ENCODE assay signal across 31 cellular contexts in the genomic region with DNA sequence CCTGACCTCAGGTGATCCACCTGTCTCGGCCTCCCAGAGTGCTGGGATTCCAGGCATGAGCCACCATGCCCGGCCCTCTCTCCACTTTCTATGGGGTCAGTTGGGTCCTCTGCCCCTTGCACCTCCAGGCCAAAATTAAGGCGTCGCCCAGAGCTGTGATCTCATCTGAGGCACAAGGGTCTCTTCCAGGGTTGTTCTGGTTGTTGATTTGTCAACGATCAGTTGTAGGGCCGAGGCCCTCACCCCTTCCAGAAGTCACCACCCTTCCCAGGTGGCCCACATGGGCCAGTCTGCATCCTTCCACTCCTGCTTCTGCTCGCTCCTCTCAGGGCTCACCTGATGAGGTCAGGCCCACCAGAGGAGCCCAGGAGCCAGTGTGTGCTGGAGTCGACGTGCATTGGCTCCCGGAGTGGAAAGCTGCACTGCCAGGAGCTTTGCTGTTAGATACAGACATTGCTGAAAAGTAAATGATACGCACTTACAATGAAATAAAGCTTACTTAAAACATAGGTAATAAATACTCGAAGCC. TPM values are rescaled to one million over a fixed set of nuclear protein-coding genes. Genes with fewer than 3 reads are reported as not detected.
"Had no signal": no experiment of that assay in that cellular context is flagged by ENCODE, and none has a peak within 500 bp of the region (broad histone marks: within the 10 kb centered on the region; RNA-seq: fewer than 3 reads in every experiment).

No MANE protein-coding gene starts in this region.

- H3K4me3 Mint-ChIP-seq: naive thymus-derived CD4-positive, alpha-beta T cell; natural killer cell treated with Interleukin-12 subunit alpha and Interleukin-12 subunit beta and Interleukin-15 and Interleukin-18, amount 100 ng/mL, for 72 hours; stimulated activated memory B cell treated with anti-CD40 and anti-IgM and Interleukin-4, amounts not matched to agents 10 μg/mL and 1 μg/mL and 100 μg/mL, for 72 hours; stimulated activated naive CD8-positive, alpha-beta T cell treated with anti-CD3 and anti-CD28 coated beads, Interleukin-15, amount 100 ng/mL, for 72 hours; type B pancreatic cell had no signal

- H3K36me3 Mint-ChIP-seq: type B pancreatic cell had no signal

- H3K79me2 ChIP-seq: parathyroid adenoma had no signal

- H3K27me3 ChIP-seq: right atrium auricular region, right lobe of liver, tibial nerve, uterus had no signal

- H3K4me1 Mint-ChIP-seq: stimulated activated memory B cell treated with anti-CD40 and anti-IgM and Interleukin-4, amounts not matched to agents 10 μg/mL and 1 μg/mL and 100 μg/mL, for 72 hours; stimulated activated naive CD8-positive, alpha-beta T cell treated with anti-CD3 and anti-CD28 coated beads, Interleukin-15, amount 100 ng/mL, for 72 hours had no signal

- DNase-seq: islet precursor cell; left ventricle myocardium inferior; midbrain; mucosa of descending colon; naive thymus-derived CD4-positive, alpha-beta T cell; right lobe of liver; stimulated activated CD4-positive, alpha-beta T cell treated with anti-CD3 and anti-CD28 coated beads, Interleukin-1b, Interleukin-23, amount 100 ng/mL, for 48 hours; stimulated activated CD4-positive, alpha-beta T cell treated with anti-CD3 and anti-CD28 coated beads, Interleukin-2, amount 100 ng/mL, for 48 hours; stimulated activated CD4-positive, alpha-beta T cell treated with anti-CD3 and anti-CD28 coated beads, Interleukin-4, amount 100 ng/mL, for 4 hours; stimulated activated CD8-positive, alpha-beta memory T cell treated with anti-CD3 and anti-CD28 coated beads, Interleukin-4, amount 100 ng/mL, for 48 hours; stimulated activated naive CD4-positive, alpha-beta T cell treated with Interleukin-2 at 50 U/mL for 16 hours; stimulated activated naive CD8-positive, alpha-beta T cell treated with anti-CD3 and anti-CD28 coated beads, Interleukin-15, amount 100 ng/mL, for 72 hours; substantia nigra; uterus had no signal

- H3K9ac ChIP-seq: parathyroid adenoma had no signal

- H3K4me3 ChIP-seq: left ventricle myocardium inferior, lung, mucosa of descending colon, right atrium auricular region, right lobe of liver, smooth muscle cell, tibial nerve, uterus had no signal

- H2AFZ ChIP-seq: parathyroid adenoma had no signal

- H3K4me1 ChIP-seq: left ventricle myocardium inferior, parathyroid adenoma, right atrium auricular region, right lobe of liver, tibial nerve, uterus had no signal

- H3K27ac Mint-ChIP-seq: naive thymus-derived CD4-positive, alpha-beta T cell; natural killer cell treated with Interleukin-12 subunit alpha and Interleukin-12 subunit beta and Interleukin-15 and Interleukin-18, amount 100 ng/mL, for 72 hours; progenitor cell of endocrine pancreas; stimulated activated memory B cell treated with anti-CD40 and anti-IgM and Interleukin-4, amounts not matched to agents 10 μg/mL and 1 μg/mL and 100 μg/mL, for 72 hours; stimulated activated naive CD8-positive, alpha-beta T cell treated with anti-CD3 and anti-CD28 coated beads, Interleukin-15, amount 100 ng/mL, for 72 hours; type B pancreatic cell had no signal

- H3K36me3 ChIP-seq: left ventricle myocardium inferior, right atrium auricular region, right lobe of liver, tibial nerve, uterus had no signal

- H3K27ac ChIP-seq: left ventricle myocardium inferior, parathyroid adenoma, right atrium auricular region, right lobe of liver, tibial nerve, uterus had no signal

- H3K9me3 Mint-ChIP-seq: type B pancreatic cell had no signal

- ATAC-seq: mucosa of descending colon; naive thymus-derived CD4-positive, alpha-beta T cell; natural killer cell treated with Interleukin-12 subunit alpha and Interleukin-12 subunit beta and Interleukin-15 and Interleukin-18, amount 100 ng/mL, for 72 hours; right lobe of liver; stimulated activated memory B cell treated with anti-CD40 and anti-IgM and Interleukin-4, amounts not matched to agents 10 μg/mL and 1 μg/mL and 100 μg/mL, for 72 hours; stimulated activated naive CD8-positive, alpha-beta T cell treated with anti-CD3 and anti-CD28 coated beads, Interleukin-15, amount 100 ng/mL, for 72 hours had no signal

- H3K4me2 ChIP-seq: smooth muscle cell had no signal

- H3K9me3 ChIP-seq: mucosa of descending colon, right lobe of liver, uterus had no signal

RNA-seq across cellular contexts. Expression of a gene that starts 14.3 kb away (rescaled TPM):
- total RNA-seq: kidney epithelial cell; left ventricle myocardium inferior; lung; mesenteric fat pad; myocyte; naive thymus-derived CD4-positive, alpha-beta T cell; natural killer cell treated with Interleukin-12 subunit alpha and Interleukin-12 subunit beta and Interleukin-15 and Interleukin-18, amount 100 ng/mL, for 72 hours; omental fat pad; progenitor cell of endocrine pancreas; pulmonary artery endothelial cell; renal cortical epithelial cell; right atrium auricular region; right lobe of liver; skeletal muscle tissue; smooth muscle cell; tibial nerve; ureter; uterus had no signal
- polyA plus RNA-seq: lung; naive thymus-derived CD4-positive, alpha-beta T cell; smooth muscle cell had no signal
